16 cellular contexts compared by ENCODE assay signal in genomic region chr1:197140123-197140522, GRCh38. TPM values are rescaled to one million over a fixed set of nuclear protein-coding genes. Genes with fewer than 3 reads are reported as not detected.
DNase-seq lines count a peak whose midpoint lies in the region; ATAC-seq and TF ChIP-seq lines count a peak whose summit lies in the region.
"Had no signal": no experiment of that assay in that cellular context is flagged by ENCODE, and none has a peak within 500 bp of the region (broad histone marks: within the 10 kb centered on the region; RNA-seq: fewer than 3 reads in every experiment).

No MANE protein-coding gene starts in this region.

- no peaks in the 10 kb centered on the region for H3K9me3 ChIP-seq in upper lobe of left lung
- H3K9me3 ChIP-seq: suprapubic skin had no signal

- POLR2A ChIA-PET in WTC11 (lab: Charles Lee), result no interaction called here

- TF ChIP-seq POLR2A in upper lobe of left lung (IDR thresholded peaks at IDR 0.05), result no peak

- no peak overlapping the region for H3K27ac ChIP-seq in upper lobe of left lung
- H3K27ac ChIP-seq: cardiac muscle cell, suprapubic skin had no signal

- no peaks in the 10 kb centered on the region for H3K9me3 Mint-ChIP-seq in activated T-helper 1 cell treated with anti-CD3 and anti-CD28 coated beads, Interleukin-12 subunit alpha, Interleukin-12 subunit beta, Interleukin-2, Interleukin-4 antibody, amounts not matched to agents 30 ng/mL and 10 ng/mL and 1 ng/mL, durations not matched to agents 14 hours and 24 hours and 36 hours
- no peaks in the 10 kb centered on the region for H3K9me3 Mint-ChIP-seq in WTC11
- H3K9me3 Mint-ChIP-seq: activated CD4-positive, alpha-beta memory T cell treated with anti-CD3 and anti-CD28 coated beads, Interleukin-2, amount 10 ng/mL, durations not matched to agents 7 days and 5 days had no signal

- H3K4me3 ChIP-seq in AG10803 (ENCODE audit: low read length), result no peak overlapping the region
- H3K4me3 ChIP-seq in upper lobe of left lung, result no peak overlapping the region
- H3K4me3 ChIP-seq: cardiac muscle cell, suprapubic skin had no signal

- no peak overlapping the region for H3K4me3 Mint-ChIP-seq in activated T-helper 1 cell treated with anti-CD3 and anti-CD28 coated beads, Interleukin-12 subunit alpha, Interleukin-12 subunit beta, Interleukin-2, Interleukin-4 antibody, amounts not matched to agents 30 ng/mL and 10 ng/mL and 1 ng/mL, durations not matched to agents 14 hours and 24 hours and 36 hours
- H3K4me3 Mint-ChIP-seq in WTC11, result no peak overlapping the region
- H3K4me3 Mint-ChIP-seq: activated CD4-positive, alpha-beta memory T cell treated with anti-CD3 and anti-CD28 coated beads, Interleukin-2, amount 10 ng/mL, durations not matched to agents 7 days and 5 days had no signal

- H3K27me3 ChIP-seq in upper lobe of left lung, result no peaks in the 10 kb centered on the region
- H3K27me3 ChIP-seq: cardiac muscle cell, suprapubic skin had no signal

- no peak for TF ChIP-seq EP300 in upper lobe of left lung (IDR thresholded peaks at IDR 0.05)

- H3K27me3 Mint-ChIP-seq in activated T-helper 1 cell treated with anti-CD3 and anti-CD28 coated beads, Interleukin-12 subunit alpha, Interleukin-12 subunit beta, Interleukin-2, Interleukin-4 antibody, amounts not matched to agents 30 ng/mL and 10 ng/mL and 1 ng/mL, durations not matched to agents 14 hours and 24 hours and 36 hours (ENCODE audit: insufficient read depth), result no peaks in the 10 kb centered on the region
- H3K27me3 Mint-ChIP-seq in WTC11 (ENCODE audit: low read depth), result no peaks in the 10 kb centered on the region
- H3K27me3 Mint-ChIP-seq: activated CD4-positive, alpha-beta memory T cell treated with anti-CD3 and anti-CD28 coated beads, Interleukin-2, amount 10 ng/mL, durations not matched to agents 7 days and 5 days had no signal

- H3K4me1 Mint-ChIP-seq in activated T-helper 1 cell treated with anti-CD3 and anti-CD28 coated beads, Interleukin-12 subunit alpha, Interleukin-12 subunit beta, Interleukin-2, Interleukin-4 antibody, amounts not matched to agents 30 ng/mL and 10 ng/mL and 1 ng/mL, durations not matched to agents 14 hours and 24 hours and 36 hours (ENCODE audit: low read depth), result peaks cover 59% of the 10 kb centered on the region
- H3K4me1 Mint-ChIP-seq in WTC11, result peaks cover 17% of the 10 kb centered on the region

- H3K27ac Mint-ChIP-seq in activated T-helper 1 cell treated with anti-CD3 and anti-CD28 coated beads, Interleukin-12 subunit alpha, Interleukin-12 subunit beta, Interleukin-2, Interleukin-4 antibody, amounts not matched to agents 30 ng/mL and 10 ng/mL and 1 ng/mL, durations not matched to agents 14 hours and 24 hours and 36 hours, result peak overlapping the region; percentile 70
- H3K27ac Mint-ChIP-seq in WTC11, result no peak overlapping the region
- H3K27ac Mint-ChIP-seq: activated CD4-positive, alpha-beta memory T cell treated with anti-CD3 and anti-CD28 coated beads, Interleukin-2, amount 10 ng/mL, durations not matched to agents 7 days and 5 days had no signal

- no peaks in the 10 kb centered on the region for H3K36me3 ChIP-seq in upper lobe of left lung
- H3K36me3 ChIP-seq: cardiac muscle cell, suprapubic skin had no signal

- no peaks in the 10 kb centered on the region for H3K4me1 ChIP-seq in upper lobe of left lung

- ATAC-seq in WTC11 (no peak), upper lobe of left lung (ENCODE audit: low FRiP score in 2 of 2) (no peak)

- 59 to 61% methylated on average over 2 of the region's 2 CpGs for WGBS in upper lobe of left lung, 2 donors

- CTCF ChIA-PET in WTC11 (lab: Charles Lee), result no interaction called here

- intact Hi-C loops in activated T-helper 1 cell treated with anti-CD3 and anti-CD28 coated beads, Interleukin-12 subunit alpha, Interleukin-12 subunit beta, Interleukin-2, Interleukin-4 antibody, amounts not matched to agents 30 ng/mL and 10 ng/mL and 1 ng/mL, durations not matched to agents 14 hours and 24 hours and 36 hours (cut with micrococcal nuclease), result loop anchor here (10.0 kb wide), 1 partner anchor 635 kb away; the partner anchor contains the start of gene DENND1B

- peak; percentile 46 for DNase-seq in AG10803 (ENCODE audit: low read depth)
- DNase-seq in GM03348 (ENCODE audit: low spot score), result peak; percentile 4
- DNase-seq in activated T-helper 1 cell treated with anti-CD3 and anti-CD28 coated beads, Interleukin-12 subunit alpha, Interleukin-12 subunit beta, Interleukin-2, Interleukin-4 antibody, amounts not matched to agents 30 ng/mL and 10 ng/mL and 1 ng/mL, durations not matched to agents 14 hours and 24 hours and 36 hours (ENCODE audit: low spot score), result no peak
- DNase-seq in fibroblast of peridontal ligament (ENCODE audit: extremely low read depth), result peak; percentile 59
- DNase-seq in NCI-H2081 (lab: John Stamatoyannopoulos, UW), result no peak
- DNase-seq in WTC11 (ENCODE audit: low spot score), result no peak
- no peak for DNase-seq in dedifferentiated amniotic fluid mesenchymal stem cell (ENCODE audit: extremely low spot score)
- no peak for DNase-seq in upper lobe of left lung
- DNase-seq: activated CD4-positive, alpha-beta memory T cell treated with anti-CD3 and anti-CD28 coated beads, Interleukin-2, amount 10 ng/mL, durations not matched to agents 7 days and 5 days; activated gamma-delta T cell; AML-193; head of caudate nucleus; NCI-H1694; NCI-H774 had no signal

- TF ChIP-seq CTCF in AG10803 (conservative IDR thresholded peaks at IDR 0.05; ENCODE audit: low read length) (no peak), WTC11 (IDR thresholded peaks at IDR 0.05) (no peak), upper lobe of left lung (IDR thresholded peaks at IDR 0.05) (no peak)

- peaks cover 33% of the 10 kb centered on the region for H3K36me3 Mint-ChIP-seq in activated T-helper 1 cell treated with anti-CD3 and anti-CD28 coated beads, Interleukin-12 subunit alpha, Interleukin-12 subunit beta, Interleukin-2, Interleukin-4 antibody, amounts not matched to agents 30 ng/mL and 10 ng/mL and 1 ng/mL, durations not matched to agents 14 hours and 24 hours and 36 hours (ENCODE audit: low read depth)
- peaks cover 41% of the 10 kb centered on the region for H3K36me3 Mint-ChIP-seq in WTC11

TF ChIP-seq in WTC11, 78 proteins besides CTCF, POLR2A, EP300 and RAD21:
- TF ChIP-seq AFF4 (CRISPR knock-in tag; IDR thresholded peaks at IDR 0.05; ENCODE audit: borderline replicate concordance), result no peak
- no peak for TF ChIP-seq E2F5 (CRISPR knock-in tag; IDR thresholded peaks at IDR 0.05)
TF ChIP-seq in WTC11: peak in this region for 0.

RNA-seq across cellular contexts. Expression of gene ASPM, which starts 6.3 kb away (rescaled TPM):
- 26.8 and 27.5 TPM in 2 replicates for total RNA-seq in activated T-helper 1 cell treated with anti-CD3 and anti-CD28 coated beads, Interleukin-12 subunit alpha, Interleukin-12 subunit beta, Interleukin-2, Interleukin-4 antibody, amounts not matched to agents 30 ng/mL and 10 ng/mL and 1 ng/mL, durations not matched to agents 14 hours and 24 hours and 36 hours
- total RNA-seq in WTC11 (2021), result 39.0 to 44.5 TPM (median 40.5 TPM) in 3 replicates
- total RNA-seq in upper lobe of left lung, result 1 to 10 TPM in 4 of 6 donors, under 1 TPM in 2; under 0.01 to 2.7 (median 1.1) TPM

Comparison
In these comparisons a context has a peak if more than half of its experiments do, and no peak if none do; other contexts are left out.
1. DNase-seq: peak in AG10803 (single experiment), GM03348 (single experiment) and fibroblast of peridontal ligament (single experiment); none in activated T-helper 1 cell treated with anti-CD3 and anti-CD28 coated beads, Interleukin-12 subunit alpha, Interleukin-12 subunit beta, Interleukin-2, Interleukin-4 antibody, amounts not matched to agents 30 ng/mL and 10 ng/mL and 1 ng/mL, durations not matched to agents 14 hours and 24 hours and 36 hours (single experiment), NCI-H2081 (0 of 2), WTC11 (single experiment), dedifferentiated amniotic fluid mesenchymal stem cell (single experiment) and upper lobe of left lung (0 of 2).